ENCODE assay signal across 21 cellular contexts in genomic region chr6:15968519-15968918, GRCh38.
DNase-seq lines count a peak whose midpoint lies in the region; FAIRE-seq and TF ChIP-seq lines count a peak whose summit lies in the region.
"Had no signal": no experiment of that assay in that cellular context is flagged by ENCODE, and none has a peak within 500 bp of the region (broad histone marks: within the 10 kb centered on the region; RNA-seq: fewer than 3 reads in every experiment).

No MANE protein-coding gene starts in this region.

- TF ChIP-seq POLR2A in breast epithelium (IDR thresholded peaks at IDR 0.05), result no peak

- H3K79me2 ChIP-seq in keratinocyte (ENCODE audit: control insufficient read depth, insufficient read depth, low read length) (no peaks in the 10 kb centered on the region), smooth muscle cell (ENCODE audit: low read depth) (no peaks in the 10 kb centered on the region)

- no peak overlapping the region for H3K4me3 Mint-ChIP-seq in MCF 10A (ENCODE audit: unreplicated experiment)
- no peak overlapping the region for H3K4me3 Mint-ChIP-seq in CD8-positive, alpha-beta memory T cell
- H3K4me3 Mint-ChIP-seq: B cell; CD4-positive, CD25-positive, alpha-beta regulatory T cell; CD8-positive, alpha-beta T cell had no signal

- H4K20me1 ChIP-seq in keratinocyte (ENCODE audit: control insufficient read depth, extremely low read depth, insufficient read depth, low read length) (no peaks in the 10 kb centered on the region), smooth muscle cell (ENCODE audit: low read depth) (no peaks in the 10 kb centered on the region)
- H4K20me1 ChIP-seq: BLaER1 had no signal

- no peak overlapping the region for H3K4me3 ChIP-seq in breast epithelium
- no peak overlapping the region for H3K4me3 ChIP-seq in keratinocyte (ENCODE audit: control insufficient read depth in 2 of 3, extremely low read depth in 1 of 3, insufficient read depth in 2 of 3, low read depth in 1 of 3, low read length in 3 of 3)
- no peak overlapping the region for H3K4me3 ChIP-seq in smooth muscle cell
- no peak overlapping the region for H3K4me3 ChIP-seq in CD8-positive, alpha-beta memory T cell (ENCODE audit: low read length)
- H3K4me3 ChIP-seq: BLaER1 had no signal

- no peaks in the 10 kb centered on the region for H3K36me3 Mint-ChIP-seq in MCF 10A (ENCODE audit: insufficient read depth, unreplicated experiment)
- peaks cover 0 to 6% (median 0%) of the 10 kb centered on the region in 3 donors for H3K36me3 Mint-ChIP-seq in CD8-positive, alpha-beta memory T cell
- H3K36me3 Mint-ChIP-seq: CD4-positive, CD25-positive, alpha-beta regulatory T cell; CD8-positive, alpha-beta T cell had no signal

- peaks cover 0 to 6% of the 10 kb centered on the region in 2 donors for H3K4me1 ChIP-seq in breast epithelium
- peaks cover 20% of the 10 kb centered on the region for H3K4me1 ChIP-seq in keratinocyte (ENCODE audit: control insufficient read depth, extremely low read depth, insufficient read depth, low read length)
- H3K4me1 ChIP-seq in smooth muscle cell (ENCODE audit: low read depth), result no peaks in the 10 kb centered on the region
- no peaks in the 10 kb centered on the region for H3K4me1 ChIP-seq in CD8-positive, alpha-beta memory T cell (ENCODE audit: insufficient read depth, low read length)
- H3K4me1 ChIP-seq: BLaER1 had no signal

- H2AFZ ChIP-seq in keratinocyte (ENCODE audit: control insufficient read depth, low read length) (no peak overlapping the region), smooth muscle cell (ENCODE audit: low read depth) (no peak overlapping the region)

- FAIRE-seq in keratinocyte (lab: Jason Lieb, UNC), result no peak
- FAIRE-seq: A204.1, D721Med, G401.6, GM12892, H54 had no signal

- H3K27ac ChIP-seq in breast epithelium, result no peak overlapping the region
- no peak overlapping the region for H3K27ac ChIP-seq in keratinocyte (ENCODE audit: control insufficient read depth, insufficient read depth, low read length)
- H3K27ac ChIP-seq in smooth muscle cell (ENCODE audit: low read depth), result peak overlapping the region; percentile 56
- no peak overlapping the region for H3K27ac ChIP-seq in CD8-positive, alpha-beta memory T cell (ENCODE audit: low read depth, low read length)
- H3K27ac ChIP-seq: 22Rv1, BLaER1, C4-2B had no signal

- no peaks in the 10 kb centered on the region for H3K9me1 ChIP-seq in keratinocyte (ENCODE audit: control insufficient read depth, extremely low read depth, insufficient read depth, low read length)

- H3K27ac Mint-ChIP-seq in MCF 10A (ENCODE audit: low read depth, unreplicated experiment), result peak overlapping the region; percentile 62
- H3K27ac Mint-ChIP-seq in CD8-positive, alpha-beta memory T cell, result no peak overlapping the region
- H3K27ac Mint-ChIP-seq: B cell; CD4-positive, CD25-positive, alpha-beta regulatory T cell; CD8-positive, alpha-beta T cell had no signal

- POLR2A ChIA-PET in MCF 10A (lab: Yijun Ruan, JAX), result interaction anchor here (1.3 to 1.5 kb wide), 2 partner anchors 12 to 14 kb away, joined by 4 read pairs; no protein-coding TSS in a partner anchor
- POLR2A ChIA-PET in CD8-positive, alpha-beta memory T cell (lab: Charles Lee), result no interaction called here

- H3K9ac ChIP-seq in keratinocyte (ENCODE audit: control insufficient read depth, extremely low read depth, insufficient read depth, low read length), result no peak overlapping the region
- H3K9ac ChIP-seq in smooth muscle cell (ENCODE audit: low read depth), result no peak overlapping the region
- H3K9ac ChIP-seq: BLaER1 had no signal

- H3F3A ChIP-seq in smooth muscle cell (ENCODE audit: low read depth), result no peaks in the 10 kb centered on the region

- CTCF ChIA-PET in MCF 10A (lab: Yijun Ruan, JAX), result interaction anchor here (0.6 to 0.7 kb wide), 3 partner anchors 76 to 586 kb away, joined by 3 to 4 read pairs (median 3); no protein-coding TSS in a partner anchor
- CTCF ChIA-PET in CD8-positive, alpha-beta memory T cell (lab: Charles Lee), result no interaction called here

- peaks cover under 1 to 2% of the 10 kb centered on the region in 2 donors for H3K9me3 ChIP-seq in breast epithelium
- H3K9me3 ChIP-seq in keratinocyte (ENCODE audit: control insufficient read depth, low read depth, low read length), result no peaks in the 10 kb centered on the region
- H3K9me3 ChIP-seq in smooth muscle cell (replicated peaks; ENCODE audit: low read depth), result no peaks in the 10 kb centered on the region
- no peaks in the 10 kb centered on the region for H3K9me3 ChIP-seq in CD8-positive, alpha-beta memory T cell (ENCODE audit: low read length)

- BruUV-seq in MCF 10A (replicated peaks; lab: Mats Ljungman, UMichigan), result no TSS peak

- 56% methylated on average over 3 of the region's 3 CpGs for WGBS in smooth muscle cell (ENCODE audit: low lambda C conversion rate)

- H3K27me3 ChIP-seq in breast epithelium (no peaks in the 10 kb centered on the region), keratinocyte (ENCODE audit: control insufficient read depth, extremely low read depth, insufficient read depth, low read length) (no peaks in the 10 kb centered on the region), smooth muscle cell (ENCODE audit: low read depth) (no peaks in the 10 kb centered on the region)
- H3K27me3 ChIP-seq in CD8-positive, alpha-beta memory T cell (ENCODE audit: insufficient read depth, low read length, poor library complexity, severe bottlenecking), result no peaks in the 10 kb centered on the region
- H3K27me3 ChIP-seq: BLaER1 had no signal

- no peak for DNase-seq in MCF 10A (ENCODE audit: unreplicated experiment)
- DNase-seq in breast epithelium (ENCODE audit: low spot score in 2 of 2), result no peak
- no peak for DNase-seq in keratinocyte (ENCODE audit: low read depth, low spot score)
- DNase-seq in smooth muscle cell (lab: John Stamatoyannopoulos, UW; ENCODE audit: unreplicated experiment), result no peak
- no peak for DNase-seq in NCI-H2081 (lab: John Stamatoyannopoulos, UW)
- DNase-seq in CD8-positive, alpha-beta memory T cell, result no peak
- DNase-seq: CD4-positive, CD25-positive, alpha-beta regulatory T cell; CD8-positive, alpha-beta T cell; DMS 273 treated with DMSO at 0.1 percent for 48 hours; DND-41; GOT3; HCEC 1CT had no signal

- H3K9me3 Mint-ChIP-seq in MCF 10A (ENCODE audit: unreplicated experiment), result peaks cover under 1% of the 10 kb centered on the region
- peaks cover 0 to 8% (median 5%) of the 10 kb centered on the region in 5 donors for H3K9me3 Mint-ChIP-seq in CD8-positive, alpha-beta memory T cell
- H3K9me3 Mint-ChIP-seq: CD8-positive, alpha-beta T cell had no signal

- H3K4me1 Mint-ChIP-seq in MCF 10A (ENCODE audit: insufficient read depth, unreplicated experiment), result peaks cover 16% of the 10 kb centered on the region
- no peaks in the 10 kb centered on the region for H3K4me1 Mint-ChIP-seq in CD8-positive, alpha-beta memory T cell
- H3K4me1 Mint-ChIP-seq: B cell; CD4-positive, CD25-positive, alpha-beta regulatory T cell had no signal

- no peaks in the 10 kb centered on the region for H3K27me3 Mint-ChIP-seq in MCF 10A (ENCODE audit: insufficient read depth, unreplicated experiment)
- peaks cover 3% of the 10 kb centered on the region in 2 donors for H3K27me3 Mint-ChIP-seq in CD8-positive, alpha-beta memory T cell
- H3K27me3 Mint-ChIP-seq: B cell; CD4-positive, CD25-positive, alpha-beta regulatory T cell had no signal

- no peaks in the 10 kb centered on the region for H3K36me3 ChIP-seq in breast epithelium
- no peaks in the 10 kb centered on the region for H3K36me3 ChIP-seq in keratinocyte (ENCODE audit: control insufficient read depth in 2 of 2, extremely low read depth in 1 of 2, insufficient read depth in 2 of 2, low read length in 2 of 2)
- H3K36me3 ChIP-seq in smooth muscle cell (ENCODE audit: low read depth), result no peaks in the 10 kb centered on the region
- H3K36me3 ChIP-seq in CD8-positive, alpha-beta memory T cell (ENCODE audit: insufficient read depth, low read length), result no peaks in the 10 kb centered on the region
- H3K36me3 ChIP-seq: BLaER1 had no signal

- intact Hi-C loops in MCF 10A (cut with micrococcal nuclease), result no loop called here
- intact Hi-C loops in breast epithelium (cut with DNase I; ENCODE audit: low total_unique reads), result no loop called here

- dilution Hi-C loops in keratinocyte (cut with MboI; ENCODE audit: extremely low pct_ligation_motif_present, low sequenced_read_pairs), result no loop called here

- H3K4me2 ChIP-seq in keratinocyte (ENCODE audit: control insufficient read depth, extremely low read depth, insufficient read depth, low read depth, low read length), result peak overlapping the region; percentile 7
- no peak overlapping the region for H3K4me2 ChIP-seq in smooth muscle cell
- H3K4me2 ChIP-seq: BLaER1 had no signal

- TF ChIP-seq CTCF in MCF 10A (IDR thresholded peaks at IDR 0.05; ENCODE audit: unreplicated experiment) (no peak), breast epithelium (IDR thresholded peaks at IDR 0.05) (no peak), keratinocyte (optimal IDR thresholded peaks at IDR 0.05 in 1 of 3, IDR thresholded peaks at IDR 0.05 in 1 of 3, conservative IDR thresholded peaks at IDR 0.05 in 1 of 3; ENCODE audit: extremely low read depth in 1 of 3, insufficient read depth in 2 of 3, low read length in 3 of 3) (no peak), smooth muscle cell (IDR thresholded peaks at IDR 0.05; ENCODE audit: borderline replicate concordance, insufficient read depth, poor library complexity, severe bottlenecking) (no peak)
